Comparison of ENCODE assay signal across 2 cellular contexts in the genomic region with DNA sequence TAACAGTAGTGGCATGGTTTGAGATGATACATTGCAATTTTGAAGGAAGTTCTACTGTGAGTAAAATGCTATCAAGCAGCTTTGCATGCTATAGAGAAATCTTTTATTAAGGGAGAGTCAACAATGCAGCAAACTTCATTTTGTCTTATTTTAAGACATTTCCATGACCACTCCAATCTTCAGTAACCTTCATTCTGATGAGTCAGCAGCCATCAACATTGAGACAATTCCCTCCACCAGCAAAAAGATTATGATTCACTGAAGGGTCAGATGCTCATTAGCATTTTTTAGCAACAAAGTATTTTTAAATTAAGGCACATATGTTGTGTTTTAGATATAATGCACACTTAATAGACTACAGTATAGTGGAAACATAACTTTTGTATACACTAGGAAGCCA.
TF ChIP-seq lines count a peak whose summit lies in the region.

No MANE protein-coding gene starts in this region.

TF ChIP-seq in HepG2, 621 proteins besides CTCF, POLR2A, EP300 and RAD21:
- no peak for TF ChIP-seq MTF1 (CRISPR knock-in tag; IDR thresholded peaks at IDR 0.05)
- TF ChIP-seq MAFK (conservative IDR thresholded peaks at IDR 0.05 in 1 of 2, IDR thresholded peaks at IDR 0.05 in 1 of 2; ENCODE audit: low read length in 2 of 2): peak; percentile 76 to 90
- TF ChIP-seq MAFF (IDR thresholded peaks at IDR 0.05; ENCODE audit: low read depth, low read length): peak; percentile 85
TF ChIP-seq in HepG2: peak in this region for 2.

TF ChIP-seq in IMR-90, 13 proteins besides CTCF, POLR2A, EP300 and RAD21:
- TF ChIP-seq MXI1 (IDR thresholded peaks at IDR 0.05; ENCODE audit: borderline replicate concordance, low read depth, low read length): no peak
- peak; percentile 69 for TF ChIP-seq MAFK (IDR thresholded peaks at IDR 0.05; ENCODE audit: low read depth, low read length)
- TF ChIP-seq, protein P1, sequence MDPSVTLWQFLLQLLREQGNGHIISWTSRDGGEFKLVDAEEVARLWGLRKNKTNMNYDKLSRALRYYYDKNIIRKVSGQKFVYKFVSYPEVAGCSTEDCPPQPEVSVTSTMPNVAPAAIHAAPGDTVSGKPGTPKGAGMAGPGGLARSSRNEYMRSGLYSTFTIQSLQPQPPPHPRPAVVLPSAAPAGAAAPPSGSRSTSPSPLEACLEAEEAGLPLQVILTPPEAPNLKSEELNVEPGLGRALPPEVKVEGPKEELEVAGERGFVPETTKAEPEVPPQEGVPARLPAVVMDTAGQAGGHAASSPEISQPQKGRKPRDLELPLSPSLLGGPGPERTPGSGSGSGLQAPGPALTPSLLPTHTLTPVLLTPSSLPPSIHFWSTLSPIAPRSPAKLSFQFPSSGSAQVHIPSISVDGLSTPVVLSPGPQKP (IDR thresholded peaks at IDR 0.05; ENCODE audit: borderline replicate concordance, low read depth, low read length): no peak
- no peak for TF ChIP-seq CHD1 (IDR thresholded peaks at IDR 0.05; ENCODE audit: low read depth, low read length)
